In the genomic region with DNA sequence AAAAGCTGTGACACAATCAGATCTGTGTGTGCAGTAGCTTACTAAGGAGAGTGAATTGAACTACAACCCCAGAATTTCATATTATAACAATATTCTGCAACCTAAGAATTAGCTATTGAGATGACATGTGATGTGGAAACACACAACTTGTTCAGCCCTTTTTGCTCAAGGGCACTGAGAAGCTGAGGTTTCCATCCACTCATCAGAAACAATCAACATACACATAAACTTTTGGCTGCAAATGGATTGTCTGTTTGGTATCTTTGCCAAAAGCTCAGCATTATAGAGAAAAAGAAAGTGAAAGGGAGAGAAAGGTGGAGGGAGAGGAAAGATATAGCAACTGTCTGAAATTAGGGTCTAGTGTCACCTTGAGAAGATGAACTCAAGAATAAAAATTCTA, we compare ENCODE assay signal across 15 cellular contexts.
A peak's percentile ranks its signal among the peaks of the same experiment; 100 is the strongest.
DNase-seq lines count a peak whose midpoint lies in the region; ATAC-seq and TF ChIP-seq lines count a peak whose summit lies in the region.
"Had no signal": no experiment of that assay in that cellular context is flagged by ENCODE, and none has a peak within 500 bp of the region (broad histone marks: within the 10 kb centered on the region; RNA-seq: fewer than 3 reads in every experiment).

No MANE protein-coding gene starts in this region.

- no peaks in the 10 kb centered on the region for H3K79me1 ChIP-seq in neuronal stem cell (ENCODE audit: low read depth, low read length)

- no peak overlapping the region for H2AK5ac ChIP-seq in neuronal stem cell (ENCODE audit: low read depth, low read length)

- H4K8ac ChIP-seq in neuronal stem cell (ENCODE audit: low read depth, low read length): no peak overlapping the region

- H3K4me3 ChIP-seq in neuronal stem cell (ENCODE audit: low read length in 2 of 2): no peak overlapping the region
- no peak overlapping the region for H3K4me3 ChIP-seq in colonic mucosa
- H3K4me3 ChIP-seq: esophagus muscularis mucosa, SK-N-MC, testis had no signal

- H3K4ac ChIP-seq in neuronal stem cell (ENCODE audit: low read length): no peak overlapping the region

- intact Hi-C loops in colonic mucosa (cut with DNase I): no loop called here

- peak overlapping the region; percentile 48 for H2AFZ ChIP-seq in neuronal stem cell (ENCODE audit: low read length)

- H2BK120ac ChIP-seq in neuronal stem cell (ENCODE audit: low read depth, low read length): no peak overlapping the region

- H2BK15ac ChIP-seq in neuronal stem cell (ENCODE audit: low read length): no peak overlapping the region

- H3K18ac ChIP-seq in neuronal stem cell (ENCODE audit: low read length): no peak overlapping the region

- no peak overlapping the region for H2BK12ac ChIP-seq in neuronal stem cell (ENCODE audit: low read length)

- H3K4me1 Mint-ChIP-seq in activated naive CD8-positive, alpha-beta T cell treated with anti-CD3 and anti-CD28 coated beads, Interleukin-2, amount 50 U/mL, for 24 hours: peaks cover 71% of the 10 kb centered on the region

- H3K9me3 Mint-ChIP-seq in activated naive CD8-positive, alpha-beta T cell treated with anti-CD3 and anti-CD28 coated beads, Interleukin-2, amount 50 U/mL, for 24 hours: peaks cover 10% of the 10 kb centered on the region

- no peak overlapping the region for H3K4me2 ChIP-seq in neuronal stem cell (ENCODE audit: insufficient read depth, low read length, poor library complexity, severe bottlenecking)

- H3K14ac ChIP-seq in neuronal stem cell (ENCODE audit: low read length): no peak overlapping the region

- H3K27ac ChIP-seq in neuronal stem cell (replicated peaks; ENCODE audit: low read length): no peak overlapping the region
- no peak overlapping the region for H3K27ac ChIP-seq in colonic mucosa
- H3K27ac ChIP-seq: SK-N-MC, testis had no signal

- ATAC-seq in GM18909 (IDR thresholded peaks at IDR 0.05; ENCODE audit: poor library complexity, unreplicated experiment): peak; percentile 39
- ATAC-seq in HG03095 (IDR thresholded peaks at IDR 0.05; ENCODE audit: unreplicated experiment): peak; percentile 38
- ATAC-seq in activated naive CD8-positive, alpha-beta T cell treated with anti-CD3 and anti-CD28 coated beads, Interleukin-2, amount 50 U/mL, for 24 hours: peak; percentile 9
- no peak for ATAC-seq in GM19324 (IDR thresholded peaks at IDR 0.05; ENCODE audit: low FRiP score, unreplicated experiment)

- peak overlapping the region; percentile 56 for H3K27ac Mint-ChIP-seq in activated naive CD8-positive, alpha-beta T cell treated with anti-CD3 and anti-CD28 coated beads, Interleukin-2, amount 50 U/mL, for 24 hours

- no peak overlapping the region for H3K23ac ChIP-seq in neuronal stem cell (ENCODE audit: low read depth, low read length, poor library complexity)

- DNase-seq in activated naive CD8-positive, alpha-beta T cell treated with anti-CD3 and anti-CD28 coated beads, Interleukin-2, amount 50 U/mL, for 24 hours: no peak
- DNase-seq in neuronal stem cell (ENCODE audit: low spot score): no peak
- no peak for DNase-seq in hepatic stellate cell (ENCODE audit: low spot score)
- no peak for DNase-seq in colonic mucosa
- DNase-seq: activated CD4-positive, alpha-beta T cell treated with anti-CD3 and anti-CD28 coated beads, Interleukin-2, amount 50 U/mL, for 4 hours; DMS53; kidney; NCI-H510A; stimulated activated CD4-positive, alpha-beta T cell treated with anti-CD3 and anti-CD28 coated beads, Interleukin-4, amount 100 ng/mL, for 4 hours had no signal

- H4K91ac ChIP-seq in neuronal stem cell (ENCODE audit: low read depth, low read length, poor library complexity): no peak overlapping the region

- H3K4me3 Mint-ChIP-seq in activated naive CD8-positive, alpha-beta T cell treated with anti-CD3 and anti-CD28 coated beads, Interleukin-2, amount 50 U/mL, for 24 hours: peak overlapping the region; percentile 22

- H2BK5ac ChIP-seq in neuronal stem cell (ENCODE audit: low read length): no peak overlapping the region

- H3K27me3 ChIP-seq in neuronal stem cell (ENCODE audit: control insufficient read depth in 3 of 3, insufficient read depth in 3 of 3, low read depth in 1 of 3, low read length in 3 of 3) (no peaks in the 10 kb centered on the region), colonic mucosa (no peaks in the 10 kb centered on the region)
- H3K27me3 ChIP-seq: esophagus muscularis mucosa, testis had no signal

- H3K36me3 ChIP-seq in neuronal stem cell (replicated peaks in 1 of 2; ENCODE audit: control insufficient read depth in 2 of 2, insufficient read depth in 2 of 2, low read length in 2 of 2) (no peaks in the 10 kb centered on the region), colonic mucosa (no peaks in the 10 kb centered on the region)
- H3K36me3 ChIP-seq: esophagus muscularis mucosa had no signal

- no peaks in the 10 kb centered on the region for H3K9me3 ChIP-seq in neuronal stem cell (replicated peaks in 1 of 2; ENCODE audit: control insufficient read depth in 2 of 2, insufficient read depth in 1 of 2, low read depth in 1 of 2, low read length in 2 of 2)
- H3K9me3 ChIP-seq in colonic mucosa: no peaks in the 10 kb centered on the region
- H3K9me3 ChIP-seq: esophagus muscularis mucosa, testis had no signal

- H3K9ac ChIP-seq in neuronal stem cell (ENCODE audit: low read depth, low read length, poor library complexity): no peak overlapping the region
- no peak overlapping the region for H3K9ac ChIP-seq in colonic mucosa (ENCODE audit: low read depth in 2 of 2, low read length in 2 of 2)

- no peaks in the 10 kb centered on the region for H3K36me3 Mint-ChIP-seq in activated naive CD8-positive, alpha-beta T cell treated with anti-CD3 and anti-CD28 coated beads, Interleukin-2, amount 50 U/mL, for 24 hours (ENCODE audit: low read depth)

- no peak for TF ChIP-seq CTCF in colonic mucosa (IDR thresholded peaks at IDR 0.05)

- no peaks in the 10 kb centered on the region for H3K27me3 Mint-ChIP-seq in activated naive CD8-positive, alpha-beta T cell treated with anti-CD3 and anti-CD28 coated beads, Interleukin-2, amount 50 U/mL, for 24 hours

- peaks cover 2 to 20% of the 10 kb centered on the region in 2 donors for H3K4me1 ChIP-seq in neuronal stem cell (ENCODE audit: control insufficient read depth in 2 of 2, insufficient read depth in 1 of 2, low read depth in 1 of 2, low read length in 2 of 2)
- H3K4me1 ChIP-seq in colonic mucosa: no peaks in the 10 kb centered on the region
- H3K4me1 ChIP-seq: testis had no signal
